1 cellular context compared by ENCODE assay signal in genomic region chr17:32516450-32516849, GRCh38.
TF ChIP-seq lines count a peak whose summit lies in the region.

No MANE protein-coding gene starts in this region.

TF ChIP-seq in HepG2, 621 proteins besides CTCF, POLR2A, EP300 and RAD21 (continued from another document):
- no peak for TF ChIP-seq ZIK1 (CRISPR knock-in tag; IDR thresholded peaks at IDR 0.05; ENCODE audit: borderline replicate concordance, low read depth)
- TF ChIP-seq ZBTB33 (CRISPR knock-in tag; IDR thresholded peaks at IDR 0.05), result no peak
- TF ChIP-seq ZNF546 (CRISPR knock-in tag; conservative IDR thresholded peaks at IDR 0.05), result no peak
- TF ChIP-seq, protein P1, sequence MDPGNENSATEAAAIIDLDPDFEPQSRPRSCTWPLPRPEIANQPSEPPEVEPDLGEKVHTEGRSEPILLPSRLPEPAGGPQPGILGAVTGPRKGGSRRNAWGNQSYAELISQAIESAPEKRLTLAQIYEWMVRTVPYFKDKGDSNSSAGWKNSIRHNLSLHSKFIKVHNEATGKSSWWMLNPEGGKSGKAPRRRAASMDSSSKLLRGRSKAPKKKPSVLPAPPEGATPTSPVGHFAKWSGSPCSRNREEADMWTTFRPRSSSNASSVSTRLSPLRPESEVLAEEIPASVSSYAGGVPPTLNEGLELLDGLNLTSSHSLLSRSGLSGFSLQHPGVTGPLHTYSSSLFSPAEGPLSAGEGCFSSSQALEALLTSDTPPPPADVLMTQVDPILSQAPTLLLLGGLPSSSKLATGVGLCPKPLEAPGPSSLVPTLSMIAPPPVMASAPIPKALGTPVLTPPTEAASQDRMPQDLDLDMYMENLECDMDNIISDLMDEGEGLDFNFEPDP (CRISPR knock-in tag; conservative IDR thresholded peaks at IDR 0.05), result no peak
TF ChIP-seq in HepG2: peak in this region for 0.
